8 cellular contexts compared by ENCODE assay signal in the genomic region with DNA sequence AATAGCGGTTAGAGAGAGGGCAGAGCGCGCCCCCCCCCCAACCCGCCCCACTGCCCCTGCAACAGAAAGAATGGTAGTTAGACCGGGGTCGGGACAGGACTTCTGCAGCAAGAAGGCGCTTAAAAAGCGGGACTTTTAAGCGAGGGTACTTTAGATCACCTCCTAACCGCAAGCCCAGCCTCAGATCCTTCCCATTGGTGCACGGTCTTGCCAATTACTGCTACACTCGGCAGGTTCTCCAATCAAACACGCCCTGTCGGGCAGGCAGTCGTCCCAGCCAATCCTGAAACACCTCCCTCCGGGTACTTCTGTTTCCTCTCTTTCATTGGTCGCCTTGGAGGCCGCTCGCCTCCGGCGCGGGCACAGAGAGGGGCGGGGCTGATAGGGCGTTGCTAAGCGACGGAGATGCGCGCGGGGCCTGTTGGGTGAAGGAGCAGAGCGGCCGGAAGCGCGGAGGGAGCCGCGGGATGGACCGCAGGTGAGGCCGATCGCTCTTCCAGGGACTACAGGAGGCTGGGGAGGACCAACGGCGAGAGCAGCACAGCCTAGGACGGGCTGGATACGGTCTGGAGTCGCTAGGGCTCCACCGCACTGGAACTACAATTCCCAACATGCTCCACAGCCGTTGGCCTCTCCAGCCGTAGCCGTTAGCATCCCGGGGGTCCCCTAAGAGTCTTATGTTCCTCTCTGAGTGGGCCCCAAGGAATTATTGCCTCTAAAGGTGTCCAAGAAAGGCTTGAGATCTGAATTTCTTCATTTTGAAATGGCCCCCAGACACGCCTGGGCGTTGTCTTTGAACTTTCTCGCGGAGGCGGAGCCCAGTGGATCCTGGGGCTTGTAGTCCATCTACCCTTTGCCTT. TPM values are rescaled to one million over a fixed set of nuclear protein-coding genes. Genes with fewer than 3 reads are reported as not detected.
DNase-seq lines count a peak whose midpoint lies in the region; ATAC-seq, FAIRE-seq and TF ChIP-seq lines count a peak whose summit lies in the region.

A gene (plus strand): TSS at position 428 of the 860 bp plus-strand sequence. CDS start 40 bp downstream, at position 468.

- peak; percentile 98 for DNase-seq in BE2C
- DNase-seq in GM19240 (ENCODE audit: insufficient read length, low spot score), result peak; percentile 99
- peak; percentile 100 for DNase-seq in NCI-H526 (lab: John Stamatoyannopoulos, UW)
- peak; percentile 98 for DNase-seq in activated CD4-positive, alpha-beta T cell treated with anti-CD3 and anti-CD28 coated beads for 48 hours
- peak; percentile 100 for DNase-seq in kidney tubule cell (ENCODE audit: low spot score)
- peak; percentile 89 to 98 (median 96) for DNase-seq in stimulated activated CD4-positive, alpha-beta T cell treated with anti-CD3 and anti-CD28 coated beads, Interleukin-1b, Interleukin-23, amount 100 ng/mL, for 24 hours (ENCODE audit: low read depth in 4 of 4, low spot score in 1 of 4)

- peak within 1 kb of the TSS; percentile 92 for H3K4me3 ChIP-seq in BE2C (ENCODE audit: low read depth, low read length)

- TF ChIP-seq CTCF in BE2C (IDR thresholded peaks at IDR 0.05; ENCODE audit: low read depth, low read length), result no peak

- H3K9me3 ChIP-seq in BE2C, result no peaks in the 10 kb centered on the region

- peak; percentile 76 for FAIRE-seq in colon (lab: Jason Lieb, UNC)

- peaks cover 17% of the 10 kb centered on the region for H3K36me3 ChIP-seq in BE2C

- no peaks in the 10 kb centered on the region; the same call in 1 of the 2 replicates for H3K4me1 ChIP-seq in BE2C

- ATAC-seq in HG03460 (IDR thresholded peaks at IDR 0.05; ENCODE audit: unreplicated experiment), result peak; percentile 95

- no peaks in the 10 kb centered on the region for H3K27me3 ChIP-seq in BE2C

RNA-seq across cellular contexts. Expression of the gene that starts here (rescaled TPM):
- polyA plus RNA-seq in BE2C (2012; ENCODE audit: insufficient read depth, insufficient read length, low read depth), result 15.9 TPM

Comparison
In these comparisons a context has a peak if more than half of its experiments do, and no peak if none do; other contexts are left out.
1. Peak in every context shown above with its lines: DNase-seq, ATAC-seq and H3K4me3 ChIP-seq.